Comparison of ENCODE assay signal across 2 cellular contexts in the genomic region with DNA sequence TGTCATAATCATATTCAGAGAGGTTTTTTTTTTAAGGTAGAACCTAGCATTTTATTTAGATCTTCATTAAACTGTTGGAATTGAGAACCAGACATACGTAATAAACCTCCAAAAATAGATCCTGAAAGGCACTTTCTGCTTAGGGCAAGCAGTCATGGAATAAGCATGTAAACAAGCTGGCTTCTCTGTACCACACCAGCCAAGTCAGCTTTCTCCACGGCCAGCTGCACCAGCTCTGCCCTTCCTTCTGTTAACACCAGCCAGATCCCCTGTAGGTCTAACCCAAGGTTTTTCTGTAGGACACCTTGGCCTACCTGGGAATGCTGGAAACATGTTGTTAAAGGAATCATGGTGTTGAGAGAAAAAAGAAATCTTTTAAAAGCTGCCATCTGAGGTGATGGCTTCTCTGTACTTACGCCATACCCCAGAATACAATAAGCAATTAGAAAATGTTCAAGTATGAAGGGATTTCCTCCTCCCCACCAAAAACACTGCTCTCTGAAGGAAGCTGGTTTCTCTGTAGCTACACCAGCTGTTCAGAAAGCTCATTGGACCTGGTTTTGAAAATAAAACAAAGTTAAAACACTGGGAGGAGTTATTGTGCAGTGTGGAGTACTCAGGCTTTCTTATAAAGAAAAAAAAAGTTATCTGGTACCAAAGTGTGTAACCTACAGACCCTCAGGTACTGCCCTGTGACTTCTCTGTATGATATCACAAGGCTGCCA. TPM values are rescaled to one million over a fixed set of nuclear protein-coding genes. Genes with fewer than 3 reads are reported as not detected.
"Had no signal": no experiment of that assay in that cellular context is flagged by ENCODE, and none has a peak within 500 bp of the region (broad histone marks: within the 10 kb centered on the region; RNA-seq: fewer than 3 reads in every experiment).

No MANE protein-coding gene starts in this region.

RNA-seq across cellular contexts. Expression of a gene that starts 54.6 kb away (rescaled TPM):
- total RNA-seq: activated CD4-positive, alpha-beta memory T cell treated with anti-CD3 and anti-CD28 coated beads for 36 hours; activated CD4-positive, alpha-beta T cell treated with anti-CD3 and anti-CD28 coated beads for 36 hours had no signal
